ENCODE assay signal across 1 cellular context in genomic region chr2:69617744-69618143, GRCh38.
TF ChIP-seq lines count a peak whose summit lies in the region.

No MANE protein-coding gene starts in this region.

TF ChIP-seq in HCT116, 20 proteins besides CTCF, POLR2A, EP300 and RAD21 (continued from another document):
- TF ChIP-seq ATF3 (IDR thresholded peaks at IDR 0.05) (no peak), ZFX (IDR thresholded peaks at IDR 0.05) (no peak), MAX (IDR thresholded peaks at IDR 0.05) (no peak), JUND (IDR thresholded peaks at IDR 0.05) (no peak), POLR2AphosphoS5 (IDR thresholded peaks at IDR 0.05; ENCODE audit: low read depth, low read length) (no peak), TCF7L2 (IDR thresholded peaks at IDR 0.05; ENCODE audit: borderline replicate concordance, extremely low read depth, insufficient read depth, insufficient read length) (no peak), SP1 (IDR thresholded peaks at IDR 0.05; ENCODE audit: low read depth) (no peak), CEBPB (IDR thresholded peaks at IDR 0.05; ENCODE audit: low read depth) (no peak), YY1 (IDR thresholded peaks at IDR 0.05; ENCODE audit: extremely low read depth, insufficient replicate concordance, low read depth, low read length) (no peak)
